In the genomic region with DNA sequence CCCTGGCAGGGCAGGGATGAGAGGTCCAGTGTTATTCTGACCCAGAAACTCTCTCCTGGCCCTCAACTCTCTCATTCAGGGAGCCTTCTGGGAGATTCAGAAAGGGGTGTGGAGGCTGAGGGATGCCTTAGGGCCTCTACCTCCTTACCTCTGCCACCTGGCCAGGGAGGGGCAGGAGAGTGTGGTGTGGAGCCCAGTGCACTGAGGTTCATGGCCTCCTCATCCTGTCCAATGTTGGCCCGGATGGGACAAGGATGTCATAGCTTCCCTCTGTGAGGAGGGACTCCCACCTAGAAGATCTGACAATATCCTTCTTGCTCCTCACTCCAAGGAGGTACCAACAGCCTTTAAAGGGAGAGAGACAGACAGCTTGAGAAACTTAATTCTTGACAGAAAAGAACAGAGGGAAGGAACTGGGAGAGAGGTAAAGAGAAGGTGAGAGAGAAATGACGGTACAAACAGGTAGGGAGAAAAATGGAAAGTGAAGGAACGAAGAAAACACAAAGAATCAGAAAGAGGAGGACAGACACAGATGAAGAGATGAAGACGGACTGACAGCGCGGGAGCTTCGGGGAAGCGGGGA, we compare ENCODE assay signal across 9 cellular contexts. TPM values are rescaled to one million over a fixed set of nuclear protein-coding genes. Genes with fewer than 3 reads are reported as not detected.
DNase-seq lines count a peak whose midpoint lies in the region; ATAC-seq and TF ChIP-seq lines count a peak whose summit lies in the region.
"Had no signal": no experiment of that assay in that cellular context is flagged by ENCODE, and none has a peak within 500 bp of the region (broad histone marks: within the 10 kb centered on the region; RNA-seq: fewer than 3 reads in every experiment).

No MANE protein-coding gene starts in this region.

- H3K79me2 ChIP-seq in ACC112 (ENCODE audit: control insufficient read depth, insufficient read depth, low read length, unreplicated experiment) (no peaks in the 10 kb centered on the region), GM23338 (replicated peaks; ENCODE audit: insufficient read depth) (peaks cover 4% of the 10 kb centered on the region; the same call in 1 of the 2 replicates)

- peak overlapping the region; percentile 8; the same call in 1 of the 2 replicates for H3K27ac Mint-ChIP-seq in GM23338
- peak overlapping the region; percentile 83 for H3K27ac Mint-ChIP-seq in central memory CD8-positive, alpha-beta T cell (ENCODE audit: low read depth)
- H3K27ac Mint-ChIP-seq in naive B cell = peak overlapping the region; percentile 91 to 99 (median 96)

- H3K9me2 ChIP-seq in GM23338 (ENCODE audit: insufficient read depth) = no peaks in the 10 kb centered on the region

- DNase-seq in GM23338 (ENCODE audit: low spot score) = no peak
- DNase-seq in central memory CD8-positive, alpha-beta T cell (ENCODE audit: low spot score in 2 of 2) = no peak
- no peak for DNase-seq in naive B cell
- DNase-seq in glomerular visceral epithelial cell (ENCODE audit: extremely low spot score) = no peak
- DNase-seq in NCI-H1105 treated with DMSO at 0.1 percent for 48 hours (lab: John Stamatoyannopoulos, UW) = no peak
- DNase-seq: erythroblast had no signal

- no peak for TF ChIP-seq CTCF in GM23338 (conservative IDR thresholded peaks at IDR 0.05; ENCODE audit: low read depth in 2 of 2)

- H2AFZ ChIP-seq in ACC112 (ENCODE audit: low read length, unreplicated experiment) (no peak overlapping the region), GM23338 (peak overlapping the region; percentile 87)

- H3K27me3 ChIP-seq in ACC112 (ENCODE audit: insufficient read depth, low read length) (peaks cover 52% of the 10 kb centered on the region), GM23338 (ENCODE audit: insufficient read depth) (peaks cover 3% of the 10 kb centered on the region; the same call in 1 of the 2 replicates)

- H3K27ac ChIP-seq in ACC112 (ENCODE audit: low read depth, low read length) (no peak overlapping the region), GM23338 (ENCODE audit: low read depth) (no peak overlapping the region)

- no peaks in the 10 kb centered on the region for H3K4me1 ChIP-seq in ACC112 (ENCODE audit: control insufficient read depth, insufficient read depth, low read length, unreplicated experiment)
- H3K4me1 ChIP-seq in GM23338 (ENCODE audit: insufficient read depth) = peaks cover 12% of the 10 kb centered on the region; the same call in 1 of the 2 replicates

- peak overlapping the region; percentile 99 for H3K4me2 ChIP-seq in GM23338

- H3K4me3 Mint-ChIP-seq in GM23338 = peak overlapping the region; percentile 87
- peak overlapping the region; percentile 88 for H3K4me3 Mint-ChIP-seq in central memory CD8-positive, alpha-beta T cell
- H3K4me3 Mint-ChIP-seq in naive B cell = peak overlapping the region; percentile 96 to 99 (median 96)

- no peaks in the 10 kb centered on the region for H3K9me3 Mint-ChIP-seq in GM23338
- no peaks in the 10 kb centered on the region for H3K9me3 Mint-ChIP-seq in central memory CD8-positive, alpha-beta T cell
- no peaks in the 10 kb centered on the region for H3K9me3 Mint-ChIP-seq in naive B cell

- H3K4me1 Mint-ChIP-seq in GM23338 = peaks cover 4% of the 10 kb centered on the region; the same call in 2 of the 3 replicates
- peaks cover 20% of the 10 kb centered on the region for H3K4me1 Mint-ChIP-seq in central memory CD8-positive, alpha-beta T cell
- H3K4me1 Mint-ChIP-seq in naive B cell = peaks cover 61 to 78% (median 66%) of the 10 kb centered on the region in 3 donors

- H3K4me3 ChIP-seq in ACC112 (ENCODE audit: low read depth, low read length) = peak overlapping the region; percentile 53; the same call in 1 of the 2 replicates
- peak overlapping the region; percentile 95 for H3K4me3 ChIP-seq in GM23338

- 0 out of 2 replicates have a peak, but pooled peaks cover 2% of the 10 kb centered on the region for H3F3A ChIP-seq in GM23338 (replicated peaks; ENCODE audit: low read depth)

- peak; percentile 13 for ATAC-seq in GM23338
- no peak for ATAC-seq in central memory CD8-positive, alpha-beta T cell (replicated peaks; ENCODE audit: extremely low read depth, poor library complexity, severe bottlenecking)
- ATAC-seq in naive B cell (ENCODE audit: low read depth in 2 of 2) = peak; percentile 2 to 8
- ATAC-seq in GM21390 (IDR thresholded peaks at IDR 0.05; ENCODE audit: unreplicated experiment) = no peak
- no peak for ATAC-seq in HG03108 (IDR thresholded peaks at IDR 0.05; ENCODE audit: unreplicated experiment)

- H3K27me3 Mint-ChIP-seq in GM23338 (ENCODE audit: insufficient read depth, low read depth, poor library complexity) (peaks cover 11% of the 10 kb centered on the region), naive B cell (no peaks in the 10 kb centered on the region)
- H3K27me3 Mint-ChIP-seq in central memory CD8-positive, alpha-beta T cell = peaks cover 19% of the 10 kb centered on the region

- no peaks in the 10 kb centered on the region for H3K36me3 ChIP-seq in ACC112 (ENCODE audit: insufficient read depth, low read length)
- no peaks in the 10 kb centered on the region for H3K36me3 ChIP-seq in GM23338 (ENCODE audit: insufficient read depth)

- H3K36me3 Mint-ChIP-seq in GM23338 (ENCODE audit: low read depth) (peaks cover 3% of the 10 kb centered on the region; the same call in 1 of the 3 replicates), naive B cell (peaks cover 12 to 25% of the 10 kb centered on the region in 2 donors)
- peaks cover 3% of the 10 kb centered on the region for H3K36me3 Mint-ChIP-seq in central memory CD8-positive, alpha-beta T cell (ENCODE audit: insufficient read depth)

- H4K20me1 ChIP-seq in GM23338 (replicated peaks; ENCODE audit: insufficient read depth) = no peaks in the 10 kb centered on the region; the same call in 1 of the 2 replicates

TF ChIP-seq in GM23338, 12 proteins besides CTCF, POLR2A, EP300 and RAD21 (continues in another document):
- TF ChIP-seq, protein P1, sequence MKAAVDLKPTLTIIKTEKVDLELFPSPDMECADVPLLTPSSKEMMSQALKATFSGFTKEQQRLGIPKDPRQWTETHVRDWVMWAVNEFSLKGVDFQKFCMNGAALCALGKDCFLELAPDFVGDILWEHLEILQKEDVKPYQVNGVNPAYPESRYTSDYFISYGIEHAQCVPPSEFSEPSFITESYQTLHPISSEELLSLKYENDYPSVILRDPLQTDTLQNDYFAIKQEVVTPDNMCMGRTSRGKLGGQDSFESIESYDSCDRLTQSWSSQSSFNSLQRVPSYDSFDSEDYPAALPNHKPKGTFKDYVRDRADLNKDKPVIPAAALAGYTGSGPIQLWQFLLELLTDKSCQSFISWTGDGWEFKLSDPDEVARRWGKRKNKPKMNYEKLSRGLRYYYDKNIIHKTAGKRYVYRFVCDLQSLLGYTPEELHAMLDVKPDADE (IDR thresholded peaks at IDR 0.05) = no peak
- TF ChIP-seq NANOG (IDR thresholded peaks at IDR 0.05; ENCODE audit: borderline replicate concordance) = no peak
- no peak for TF ChIP-seq STAT1 (IDR thresholded peaks at IDR 0.05; ENCODE audit: unreplicated experiment)
- no peak for TF ChIP-seq JUNB (IDR thresholded peaks at IDR 0.05; ENCODE audit: unreplicated experiment)
- no peak for TF ChIP-seq ZNF114 (CRISPR knock-in tag; IDR thresholded peaks at IDR 0.05)
- TF ChIP-seq, protein P2, sequence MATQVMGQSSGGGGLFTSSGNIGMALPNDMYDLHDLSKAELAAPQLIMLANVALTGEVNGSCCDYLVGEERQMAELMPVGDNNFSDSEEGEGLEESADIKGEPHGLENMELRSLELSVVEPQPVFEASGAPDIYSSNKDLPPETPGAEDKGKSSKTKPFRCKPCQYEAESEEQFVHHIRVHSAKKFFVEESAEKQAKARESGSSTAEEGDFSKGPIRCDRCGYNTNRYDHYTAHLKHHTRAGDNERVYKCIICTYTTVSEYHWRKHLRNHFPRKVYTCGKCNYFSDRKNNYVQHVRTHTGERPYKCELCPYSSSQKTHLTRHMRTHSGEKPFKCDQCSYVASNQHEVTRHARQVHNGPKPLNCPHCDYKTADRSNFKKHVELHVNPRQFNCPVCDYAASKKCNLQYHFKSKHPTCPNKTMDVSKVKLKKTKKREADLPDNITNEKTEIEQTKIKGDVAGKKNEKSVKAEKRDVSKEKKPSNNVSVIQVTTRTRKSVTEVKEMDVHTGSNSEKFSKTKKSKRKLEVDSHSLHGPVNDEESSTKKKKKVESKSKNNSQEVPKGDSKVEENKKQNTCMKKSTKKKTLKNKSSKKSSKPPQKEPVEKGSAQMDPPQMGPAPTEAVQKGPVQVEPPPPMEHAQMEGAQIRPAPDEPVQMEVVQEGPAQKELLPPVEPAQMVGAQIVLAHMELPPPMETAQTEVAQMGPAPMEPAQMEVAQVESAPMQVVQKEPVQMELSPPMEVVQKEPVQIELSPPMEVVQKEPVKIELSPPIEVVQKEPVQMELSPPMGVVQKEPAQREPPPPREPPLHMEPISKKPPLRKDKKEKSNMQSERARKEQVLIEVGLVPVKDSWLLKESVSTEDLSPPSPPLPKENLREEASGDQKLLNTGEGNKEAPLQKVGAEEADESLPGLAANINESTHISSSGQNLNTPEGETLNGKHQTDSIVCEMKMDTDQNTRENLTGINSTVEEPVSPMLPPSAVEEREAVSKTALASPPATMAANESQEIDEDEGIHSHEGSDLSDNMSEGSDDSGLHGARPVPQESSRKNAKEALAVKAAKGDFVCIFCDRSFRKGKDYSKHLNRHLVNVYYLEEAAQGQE (IDR thresholded peaks at IDR 0.05; ENCODE audit: unreplicated experiment) = no peak
- no peak for TF ChIP-seq POLR2AphosphoS5 (IDR thresholded peaks at IDR 0.05; ENCODE audit: low read depth)

RNA-seq across cellular contexts. Expression of gene BEND5, which starts 0.8 kb away (rescaled TPM):
- total RNA-seq in GM23338 (2014; rRNA removed; shearing (Covaris generic)) = 5.7 and 6.8 TPM in 2 replicates
- polyA plus RNA-seq in GM23338 (2016; fragmentation: Nextera tagmentation; extraction: Ambion mirVana) = 12.3 TPM in 2 replicates
- polyA plus RNA-seq in naive B cell (ENCODE audit: low read depth in 6 of 6) = 10 to 100 TPM; 38.1 to 62.9 (median 48.8) TPM

Comparison
In these comparisons a context has a peak if more than half of its experiments do, and no peak if none do; other contexts are left out.
1. ATAC-seq: peak in GM23338 (single experiment) and naive B cell (2 of 2); none in central memory CD8-positive, alpha-beta T cell (single experiment), GM21390 (single experiment) and HG03108 (single experiment).
2. H3K27ac Mint-ChIP-seq: peak in every context shown above with its lines; median percentile 96 in naive B cell; 83 in central memory CD8-positive, alpha-beta T cell; 8 in GM23338.
3. Peak in every context shown above with its lines, with median percentiles within 50 percentile points of each other: H3K4me3 Mint-ChIP-seq.